1 cellular context compared by ENCODE assay signal in the genomic region with DNA sequence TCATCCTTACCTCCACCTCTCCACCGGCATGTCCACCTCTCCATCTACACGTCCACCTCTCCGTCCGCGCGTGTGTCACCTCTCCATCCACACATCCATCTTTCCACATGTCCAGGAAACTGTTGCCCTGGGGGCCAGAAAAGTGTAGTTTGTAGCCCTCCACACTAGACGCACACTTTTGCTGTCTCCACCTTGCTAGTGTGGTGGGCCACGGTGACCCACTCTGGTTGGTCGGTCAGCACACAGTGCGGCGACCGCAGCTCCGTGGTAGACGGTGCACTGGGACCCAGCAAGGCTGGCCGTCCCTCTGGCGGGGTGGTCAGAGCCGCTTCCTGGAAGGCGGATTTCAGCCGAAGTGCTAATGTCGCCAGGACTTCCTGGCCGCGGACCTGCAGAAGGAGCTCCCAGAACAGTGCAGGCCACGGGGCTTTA.
TF ChIP-seq lines count a peak whose summit lies in the region.

No MANE protein-coding gene starts in this region.

TF ChIP-seq in GM23338, 12 proteins besides CTCF, POLR2A, EP300 and RAD21 (continued from another document):
- TF ChIP-seq, protein P1, sequence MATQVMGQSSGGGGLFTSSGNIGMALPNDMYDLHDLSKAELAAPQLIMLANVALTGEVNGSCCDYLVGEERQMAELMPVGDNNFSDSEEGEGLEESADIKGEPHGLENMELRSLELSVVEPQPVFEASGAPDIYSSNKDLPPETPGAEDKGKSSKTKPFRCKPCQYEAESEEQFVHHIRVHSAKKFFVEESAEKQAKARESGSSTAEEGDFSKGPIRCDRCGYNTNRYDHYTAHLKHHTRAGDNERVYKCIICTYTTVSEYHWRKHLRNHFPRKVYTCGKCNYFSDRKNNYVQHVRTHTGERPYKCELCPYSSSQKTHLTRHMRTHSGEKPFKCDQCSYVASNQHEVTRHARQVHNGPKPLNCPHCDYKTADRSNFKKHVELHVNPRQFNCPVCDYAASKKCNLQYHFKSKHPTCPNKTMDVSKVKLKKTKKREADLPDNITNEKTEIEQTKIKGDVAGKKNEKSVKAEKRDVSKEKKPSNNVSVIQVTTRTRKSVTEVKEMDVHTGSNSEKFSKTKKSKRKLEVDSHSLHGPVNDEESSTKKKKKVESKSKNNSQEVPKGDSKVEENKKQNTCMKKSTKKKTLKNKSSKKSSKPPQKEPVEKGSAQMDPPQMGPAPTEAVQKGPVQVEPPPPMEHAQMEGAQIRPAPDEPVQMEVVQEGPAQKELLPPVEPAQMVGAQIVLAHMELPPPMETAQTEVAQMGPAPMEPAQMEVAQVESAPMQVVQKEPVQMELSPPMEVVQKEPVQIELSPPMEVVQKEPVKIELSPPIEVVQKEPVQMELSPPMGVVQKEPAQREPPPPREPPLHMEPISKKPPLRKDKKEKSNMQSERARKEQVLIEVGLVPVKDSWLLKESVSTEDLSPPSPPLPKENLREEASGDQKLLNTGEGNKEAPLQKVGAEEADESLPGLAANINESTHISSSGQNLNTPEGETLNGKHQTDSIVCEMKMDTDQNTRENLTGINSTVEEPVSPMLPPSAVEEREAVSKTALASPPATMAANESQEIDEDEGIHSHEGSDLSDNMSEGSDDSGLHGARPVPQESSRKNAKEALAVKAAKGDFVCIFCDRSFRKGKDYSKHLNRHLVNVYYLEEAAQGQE (IDR thresholded peaks at IDR 0.05; ENCODE audit: unreplicated experiment) = no peak
